In genomic region chr6:89610149-89610642, GRCh38 we compare ENCODE assay signal across 8 cellular contexts. TPM values are rescaled to one million over a fixed set of nuclear protein-coding genes. Genes with fewer than 3 reads are reported as not detected.
A peak's percentile ranks its signal among the peaks of the same experiment; 100 is the strongest.
DNase-seq lines count a peak whose midpoint lies in the region; ATAC-seq lines count a peak whose summit lies in the region.

No MANE protein-coding gene starts in this region.

- CTCF ChIA-PET in activated CD4-positive, alpha-beta memory T cell treated with anti-CD3 and anti-CD28 coated beads for 36 hours (lab: Charles Lee): interaction anchor here (0.6 to 4.7 kb wide), 25 partner anchors 11 to 628 kb away, joined by 3 to 91 read pairs (median 4); partner anchors contain the start of genes ANKRD6 and RRAGD

- POLR2A ChIA-PET in activated CD4-positive, alpha-beta memory T cell treated with anti-CD3 and anti-CD28 coated beads for 36 hours (lab: Charles Lee): no interaction called here

- DNase-seq in GF-D8 (lab: John Stamatoyannopoulos, UW) (peak; percentile 3), NCI-H526 treated with DMSO at 0.1 percent for 48 hours (lab: John Stamatoyannopoulos, UW) (peak; percentile 4), ecto neural progenitor cell (ENCODE audit: low spot score) (peak; percentile 77), mesenteric fat pad (ENCODE audit: low spot score) (peak; percentile 91)
- peak; percentile 83 for DNase-seq in activated CD4-positive, alpha-beta memory T cell treated with anti-CD3 and anti-CD28 coated beads for 36 hours
- peak; percentile 92 for DNase-seq in stimulated activated CD8-positive, alpha-beta memory T cell treated with anti-CD3 and anti-CD28 coated beads, Interleukin-4, amount 100 ng/mL, for 48 hours

- no peaks in the 10 kb centered on the region for H3K4me1 Mint-ChIP-seq in activated CD4-positive, alpha-beta memory T cell treated with anti-CD3 and anti-CD28 coated beads for 36 hours (ENCODE audit: low read depth)

- ATAC-seq in HG02588 (IDR thresholded peaks at IDR 0.05; ENCODE audit: unreplicated experiment) (peak; percentile 49), HG03097 (IDR thresholded peaks at IDR 0.05; ENCODE audit: low FRiP score, unreplicated experiment) (no peak)

- no peaks in the 10 kb centered on the region for H3K27me3 Mint-ChIP-seq in activated CD4-positive, alpha-beta memory T cell treated with anti-CD3 and anti-CD28 coated beads for 36 hours

- H3K27ac Mint-ChIP-seq in activated CD4-positive, alpha-beta memory T cell treated with anti-CD3 and anti-CD28 coated beads for 36 hours: no peak overlapping the region

- H3K36me3 Mint-ChIP-seq in activated CD4-positive, alpha-beta memory T cell treated with anti-CD3 and anti-CD28 coated beads for 36 hours: no peaks in the 10 kb centered on the region

- no peaks in the 10 kb centered on the region for H3K9me3 Mint-ChIP-seq in activated CD4-positive, alpha-beta memory T cell treated with anti-CD3 and anti-CD28 coated beads for 36 hours

- intact Hi-C loops in activated CD4-positive, alpha-beta memory T cell treated with anti-CD3 and anti-CD28 coated beads for 36 hours (cut with micrococcal nuclease): loop anchor here (1.0 kb wide), 4 partner anchors 28 to 628 kb away; partner anchors contain the start of genes ANKRD6 and LYRM2

- no peak overlapping the region for H3K4me3 Mint-ChIP-seq in activated CD4-positive, alpha-beta memory T cell treated with anti-CD3 and anti-CD28 coated beads for 36 hours

RNA-seq across cellular contexts. Expression of gene LYRM2, which starts 28.4 kb away (rescaled TPM):
- 10 to 100 TPM; 25.5 to 26.4 TPM for total RNA-seq in activated CD4-positive, alpha-beta memory T cell treated with anti-CD3 and anti-CD28 coated beads for 36 hours
- 25.9 TPM for total RNA-seq in mesenteric fat pad

Comparison
In these comparisons a context has a peak if more than half of its experiments do, and no peak if none do; other contexts are left out.
1. DNase-seq: peak in every context shown above with its lines; median percentile 92 in stimulated activated CD8-positive, alpha-beta memory T cell treated with anti-CD3 and anti-CD28 coated beads, Interleukin-4, amount 100 ng/mL, for 48 hours; 91 in mesenteric fat pad; 83 in activated CD4-positive, alpha-beta memory T cell treated with anti-CD3 and anti-CD28 coated beads for 36 hours; 77 in ecto neural progenitor cell; 4 in NCI-H526 treated with DMSO at 0.1 percent for 48 hours; 3 in GF-D8.